Comparison of ENCODE assay signal across 1 cellular context in the genomic region with DNA sequence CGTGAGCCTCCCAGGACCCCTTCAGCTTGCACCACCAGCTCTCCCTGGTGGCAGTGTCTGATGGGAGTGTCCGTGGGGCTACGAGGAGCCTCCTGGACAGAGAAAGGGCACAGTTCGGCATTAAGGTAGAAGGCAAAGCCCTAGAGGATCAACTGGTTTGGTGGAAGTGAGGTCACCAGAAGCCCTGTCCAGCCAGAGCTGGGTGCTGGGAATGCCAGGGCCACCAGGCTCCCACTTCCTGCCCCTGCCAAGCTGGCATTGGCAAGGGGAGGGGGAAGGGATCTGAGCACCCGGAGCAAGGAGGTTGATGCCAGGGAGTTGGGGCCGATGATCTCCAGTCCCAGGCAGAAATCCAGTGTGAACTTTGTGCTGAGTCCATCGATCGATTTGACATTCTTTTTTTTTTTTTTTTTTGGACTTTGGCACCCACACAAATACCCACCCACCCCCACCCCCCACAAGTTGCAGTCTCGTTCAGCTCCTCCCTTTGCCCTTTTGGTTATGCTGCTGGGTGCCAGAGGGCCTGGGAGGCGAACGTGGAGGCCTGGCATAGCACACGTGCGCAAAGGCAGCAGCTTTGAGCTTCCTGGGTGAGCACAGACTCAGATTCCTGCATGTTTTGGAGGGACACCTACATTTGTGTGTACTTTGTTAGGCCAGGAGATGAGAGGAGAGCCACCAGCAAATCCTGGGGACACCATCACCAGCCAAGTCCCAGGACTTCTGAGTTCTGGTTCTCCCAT.
TF ChIP-seq lines count a peak whose summit lies in the region.

No MANE protein-coding gene starts in this region.

TF ChIP-seq in HepG2, 621 proteins besides CTCF, POLR2A, EP300 and RAD21 (continued from another document and continues in another):
- TF ChIP-seq ZBTB3 (CRISPR knock-in tag; IDR thresholded peaks at IDR 0.05; ENCODE audit: borderline replicate concordance, low read depth), result peak; percentile 70; the same call in 1 of the 2 replicates
- TF ChIP-seq ZNF605 (CRISPR knock-in tag; IDR thresholded peaks at IDR 0.05), result no peak; the same call in 1 of the 2 replicates
- TF ChIP-seq LCORL (IDR thresholded peaks at IDR 0.05), result no peak; the same call in 1 of the 2 replicates
- TF ChIP-seq LCORL (CRISPR knock-in tag; IDR thresholded peaks at IDR 0.05), result peak; percentile 94
- TF ChIP-seq NFE2L2 (IDR thresholded peaks at IDR 0.05; ENCODE audit: low read length), result no peak
- TF ChIP-seq, protein P1, sequence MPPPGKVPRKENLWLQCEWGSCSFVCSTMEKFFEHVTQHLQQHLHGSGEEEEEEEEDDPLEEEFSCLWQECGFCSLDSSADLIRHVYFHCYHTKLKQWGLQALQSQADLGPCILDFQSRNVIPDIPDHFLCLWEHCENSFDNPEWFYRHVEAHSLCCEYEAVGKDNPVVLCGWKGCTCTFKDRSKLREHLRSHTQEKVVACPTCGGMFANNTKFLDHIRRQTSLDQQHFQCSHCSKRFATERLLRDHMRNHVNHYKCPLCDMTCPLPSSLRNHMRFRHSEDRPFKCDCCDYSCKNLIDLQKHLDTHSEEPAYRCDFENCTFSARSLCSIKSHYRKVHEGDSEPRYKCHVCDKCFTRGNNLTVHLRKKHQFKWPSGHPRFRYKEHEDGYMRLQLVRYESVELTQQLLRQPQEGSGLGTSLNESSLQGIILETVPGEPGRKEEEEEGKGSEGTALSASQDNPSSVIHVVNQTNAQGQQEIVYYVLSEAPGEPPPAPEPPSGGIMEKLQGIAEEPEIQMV (CRISPR knock-in tag; IDR thresholded peaks at IDR 0.05; ENCODE audit: low read depth), result no peak; the same call in 1 of the 2 replicates
- TF ChIP-seq SATB2 (CRISPR knock-in tag; IDR thresholded peaks at IDR 0.05), result peak; percentile 85; the same call in 1 of the 2 replicates
- TF ChIP-seq, protein P2, sequence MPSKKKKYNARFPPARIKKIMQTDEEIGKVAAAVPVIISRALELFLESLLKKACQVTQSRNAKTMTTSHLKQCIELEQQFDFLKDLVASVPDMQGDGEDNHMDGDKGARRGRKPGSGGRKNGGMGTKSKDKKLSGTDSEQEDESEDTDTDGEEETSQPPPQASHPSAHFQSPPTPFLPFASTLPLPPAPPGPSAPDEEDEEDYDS (CRISPR knock-in tag; IDR thresholded peaks at IDR 0.05), result peak; percentile 55
- TF ChIP-seq, protein P3, sequence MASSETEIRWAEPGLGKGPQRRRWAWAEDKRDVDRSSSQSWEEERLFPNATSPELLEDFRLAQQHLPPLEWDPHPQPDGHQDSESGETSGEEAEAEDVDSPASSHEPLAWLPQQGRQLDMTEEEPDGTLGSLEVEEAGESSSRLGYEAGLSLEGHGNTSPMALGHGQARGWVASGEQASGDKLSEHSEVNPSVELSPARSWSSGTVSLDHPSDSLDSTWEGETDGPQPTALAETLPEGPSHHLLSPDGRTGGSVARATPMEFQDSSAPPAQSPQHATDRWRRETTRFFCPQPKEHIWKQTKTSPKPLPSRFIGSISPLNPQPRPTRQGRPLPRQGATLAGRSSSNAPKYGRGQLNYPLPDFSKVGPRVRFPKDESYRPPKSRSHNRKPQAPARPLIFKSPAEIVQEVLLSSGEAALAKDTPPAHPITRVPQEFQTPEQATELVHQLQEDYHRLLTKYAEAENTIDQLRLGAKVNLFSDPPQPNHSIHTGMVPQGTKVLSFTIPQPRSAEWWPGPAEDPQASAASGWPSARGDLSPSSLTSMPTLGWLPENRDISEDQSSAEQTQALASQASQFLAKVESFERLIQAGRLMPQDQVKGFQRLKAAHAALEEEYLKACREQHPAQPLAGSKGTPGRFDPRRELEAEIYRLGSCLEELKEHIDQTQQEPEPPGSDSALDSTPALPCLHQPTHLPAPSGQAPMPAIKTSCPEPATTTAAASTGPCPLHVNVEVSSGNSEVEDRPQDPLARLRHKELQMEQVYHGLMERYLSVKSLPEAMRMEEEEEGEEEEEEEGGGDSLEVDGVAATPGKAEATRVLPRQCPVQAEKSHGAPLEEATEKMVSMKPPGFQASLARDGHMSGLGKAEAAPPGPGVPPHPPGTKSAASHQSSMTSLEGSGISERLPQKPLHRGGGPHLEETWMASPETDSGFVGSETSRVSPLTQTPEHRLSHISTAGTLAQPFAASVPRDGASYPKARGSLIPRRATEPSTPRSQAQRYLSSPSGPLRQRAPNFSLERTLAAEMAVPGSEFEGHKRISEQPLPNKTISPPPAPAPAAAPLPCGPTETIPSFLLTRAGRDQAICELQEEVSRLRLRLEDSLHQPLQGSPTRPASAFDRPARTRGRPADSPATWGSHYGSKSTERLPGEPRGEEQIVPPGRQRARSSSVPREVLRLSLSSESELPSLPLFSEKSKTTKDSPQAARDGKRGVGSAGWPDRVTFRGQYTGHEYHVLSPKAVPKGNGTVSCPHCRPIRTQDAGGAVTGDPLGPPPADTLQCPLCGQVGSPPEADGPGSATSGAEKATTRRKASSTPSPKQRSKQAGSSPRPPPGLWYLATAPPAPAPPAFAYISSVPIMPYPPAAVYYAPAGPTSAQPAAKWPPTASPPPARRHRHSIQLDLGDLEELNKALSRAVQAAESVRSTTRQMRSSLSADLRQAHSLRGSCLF (CRISPR knock-in tag; IDR thresholded peaks at IDR 0.05; ENCODE audit: borderline replicate concordance), result peak; percentile 82; the same call in 1 of the 2 replicates
- no peak for TF ChIP-seq GLI4 (CRISPR knock-in tag; IDR thresholded peaks at IDR 0.05; ENCODE audit: borderline replicate concordance)
- no peak; the same call in 1 of the 2 replicates for TF ChIP-seq TEAD2 (CRISPR knock-in tag; IDR thresholded peaks at IDR 0.05)
- TF ChIP-seq, protein P4, sequence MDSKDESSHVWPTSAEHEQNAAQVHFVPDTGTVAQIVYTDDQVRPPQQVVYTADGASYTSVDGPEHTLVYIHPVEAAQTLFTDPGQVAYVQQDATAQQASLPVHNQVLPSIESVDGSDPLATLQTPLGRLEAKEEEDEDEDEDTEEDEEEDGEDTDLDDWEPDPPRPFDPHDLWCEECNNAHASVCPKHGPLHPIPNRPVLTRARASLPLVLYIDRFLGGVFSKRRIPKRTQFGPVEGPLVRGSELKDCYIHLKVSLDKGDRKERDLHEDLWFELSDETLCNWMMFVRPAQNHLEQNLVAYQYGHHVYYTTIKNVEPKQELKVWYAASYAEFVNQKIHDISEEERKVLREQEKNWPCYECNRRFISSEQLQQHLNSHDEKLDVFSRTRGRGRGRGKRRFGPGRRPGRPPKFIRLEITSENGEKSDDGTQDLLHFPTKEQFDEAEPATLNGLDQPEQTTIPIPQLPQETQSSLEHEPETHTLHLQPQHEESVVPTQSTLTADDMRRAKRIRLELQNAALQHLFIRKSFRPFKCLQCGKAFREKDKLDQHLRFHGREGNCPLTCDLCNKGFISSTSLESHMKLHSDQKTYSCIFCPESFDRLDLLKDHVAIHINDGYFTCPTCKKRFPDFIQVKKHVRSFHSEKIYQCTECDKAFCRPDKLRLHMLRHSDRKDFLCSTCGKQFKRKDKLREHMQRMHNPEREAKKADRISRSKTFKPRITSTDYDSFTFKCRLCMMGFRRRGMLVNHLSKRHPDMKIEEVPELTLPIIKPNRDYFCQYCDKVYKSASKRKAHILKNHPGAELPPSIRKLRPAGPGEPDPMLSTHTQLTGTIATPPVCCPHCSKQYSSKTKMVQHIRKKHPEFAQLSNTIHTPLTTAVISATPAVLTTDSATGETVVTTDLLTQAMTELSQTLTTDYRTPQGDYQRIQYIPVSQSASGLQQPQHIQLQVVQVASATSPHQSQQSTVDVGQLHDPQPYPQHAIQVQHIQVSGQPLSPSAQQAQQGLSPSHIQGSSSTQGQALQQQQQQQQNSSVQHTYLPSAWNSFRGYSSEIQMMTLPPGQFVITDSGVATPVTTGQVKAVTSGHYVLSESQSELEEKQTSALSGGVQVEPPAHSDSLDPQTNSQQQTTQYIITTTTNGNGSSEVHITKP (CRISPR knock-in tag; IDR thresholded peaks at IDR 0.05; ENCODE audit: low read depth), result no peak; the same call in 1 of the 2 replicates
- TF ChIP-seq RBAK (CRISPR knock-in tag; IDR thresholded peaks at IDR 0.05), result 0 out of 2 replicates have a peak, but pooled peaks have one; percentile 33
- no peak for TF ChIP-seq FIP1L1 (IDR thresholded peaks at IDR 0.05; ENCODE audit: borderline replicate concordance, insufficient read depth, low read depth, low read length)
- TF ChIP-seq, protein P5, sequence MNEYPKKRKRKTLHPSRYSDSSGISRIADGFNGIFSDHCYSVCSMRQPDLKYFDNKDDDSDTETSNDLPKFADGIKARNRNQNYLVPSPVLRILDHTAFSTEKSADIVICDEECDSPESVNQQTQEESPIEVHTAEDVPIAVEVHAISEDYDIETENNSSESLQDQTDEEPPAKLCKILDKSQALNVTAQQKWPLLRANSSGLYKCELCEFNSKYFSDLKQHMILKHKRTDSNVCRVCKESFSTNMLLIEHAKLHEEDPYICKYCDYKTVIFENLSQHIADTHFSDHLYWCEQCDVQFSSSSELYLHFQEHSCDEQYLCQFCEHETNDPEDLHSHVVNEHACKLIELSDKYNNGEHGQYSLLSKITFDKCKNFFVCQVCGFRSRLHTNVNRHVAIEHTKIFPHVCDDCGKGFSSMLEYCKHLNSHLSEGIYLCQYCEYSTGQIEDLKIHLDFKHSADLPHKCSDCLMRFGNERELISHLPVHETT (CRISPR knock-in tag; conservative IDR thresholded peaks at IDR 0.05), result 0 out of 2 replicates have a peak, but pooled peaks have one; percentile 44
- peak; percentile 75; the same call in 1 of the 2 replicates for TF ChIP-seq ZNF564 (CRISPR knock-in tag; IDR thresholded peaks at IDR 0.05)
- TF ChIP-seq PAF1 (CRISPR knock-in tag; IDR thresholded peaks at IDR 0.05), result no peak
- TF ChIP-seq ZNF143 (CRISPR knock-in tag; IDR thresholded peaks at IDR 0.05), result 0 out of 2 replicates have a peak, but pooled peaks have one; percentile 22
- TF ChIP-seq, protein P6, sequence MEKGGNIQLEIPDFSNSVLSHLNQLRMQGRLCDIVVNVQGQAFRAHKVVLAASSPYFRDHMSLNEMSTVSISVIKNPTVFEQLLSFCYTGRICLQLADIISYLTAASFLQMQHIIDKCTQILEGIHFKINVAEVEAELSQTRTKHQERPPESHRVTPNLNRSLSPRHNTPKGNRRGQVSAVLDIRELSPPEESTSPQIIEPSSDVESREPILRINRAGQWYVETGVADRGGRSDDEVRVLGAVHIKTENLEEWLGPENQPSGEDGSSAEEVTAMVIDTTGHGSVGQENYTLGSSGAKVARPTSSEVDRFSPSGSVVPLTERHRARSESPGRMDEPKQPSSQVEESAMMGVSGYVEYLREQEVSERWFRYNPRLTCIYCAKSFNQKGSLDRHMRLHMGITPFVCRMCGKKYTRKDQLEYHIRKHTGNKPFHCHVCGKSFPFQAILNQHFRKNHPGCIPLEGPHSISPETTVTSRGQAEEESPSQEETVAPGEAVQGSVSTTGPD (CRISPR knock-in tag; IDR thresholded peaks at IDR 0.05), result peak; percentile 96
- peak; percentile 42; the same call in 1 of the 2 replicates for TF ChIP-seq HMG20A (CRISPR knock-in tag; IDR thresholded peaks at IDR 0.05; ENCODE audit: borderline replicate concordance)
- no peak for TF ChIP-seq PHB2 (IDR thresholded peaks at IDR 0.05; ENCODE audit: partially characterized antibody)
- TF ChIP-seq, protein P7, sequence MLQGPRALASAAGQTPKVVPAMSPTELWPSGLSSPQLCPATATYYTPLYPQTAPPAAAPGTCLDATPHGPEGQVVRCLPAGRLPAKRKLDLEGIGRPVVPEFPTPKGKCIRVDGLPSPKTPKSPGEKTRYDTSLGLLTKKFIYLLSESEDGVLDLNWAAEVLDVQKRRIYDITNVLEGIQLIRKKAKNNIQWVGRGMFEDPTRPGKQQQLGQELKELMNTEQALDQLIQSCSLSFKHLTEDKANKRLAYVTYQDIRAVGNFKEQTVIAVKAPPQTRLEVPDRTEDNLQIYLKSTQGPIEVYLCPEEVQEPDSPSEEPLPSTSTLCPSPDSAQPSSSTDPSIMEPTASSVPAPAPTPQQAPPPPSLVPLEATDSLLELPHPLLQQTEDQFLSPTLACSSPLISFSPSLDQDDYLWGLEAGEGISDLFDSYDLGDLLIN (CRISPR knock-in tag; IDR thresholded peaks at IDR 0.05; ENCODE audit: borderline replicate concordance), result 0 out of 2 replicates have a peak, but pooled peaks have one; percentile 34
- TF ChIP-seq, protein P8, sequence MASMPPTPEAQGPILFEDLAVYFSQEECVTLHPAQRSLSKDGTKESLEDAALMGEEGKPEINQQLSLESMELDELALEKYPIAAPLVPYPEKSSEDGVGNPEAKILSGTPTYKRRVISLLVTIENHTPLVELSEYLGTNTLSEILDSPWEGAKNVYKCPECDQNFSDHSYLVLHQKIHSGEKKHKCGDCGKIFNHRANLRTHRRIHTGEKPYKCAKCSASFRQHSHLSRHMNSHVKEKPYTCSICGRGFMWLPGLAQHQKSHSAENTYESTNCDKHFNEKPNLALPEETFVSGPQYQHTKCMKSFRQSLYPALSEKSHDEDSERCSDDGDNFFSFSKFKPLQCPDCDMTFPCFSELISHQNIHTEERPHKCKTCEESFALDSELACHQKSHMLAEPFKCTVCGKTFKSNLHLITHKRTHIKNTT (CRISPR knock-in tag; IDR thresholded peaks at IDR 0.05), result no peak
- peak; percentile 41; the same call in 1 of the 2 replicates for TF ChIP-seq ZNF256 (CRISPR knock-in tag; conservative IDR thresholded peaks at IDR 0.05)
- TF ChIP-seq ZSCAN25 (CRISPR knock-in tag; IDR thresholded peaks at IDR 0.05), result peak; percentile 91
- TF ChIP-seq SP5 (CRISPR knock-in tag; IDR thresholded peaks at IDR 0.05; ENCODE audit: borderline replicate concordance, low read depth), result peak; percentile 88
- TF ChIP-seq ZNF562 (CRISPR knock-in tag; IDR thresholded peaks at IDR 0.05; ENCODE audit: borderline replicate concordance), result no peak
- TF ChIP-seq SMYD3 (CRISPR knock-in tag; IDR thresholded peaks at IDR 0.05), result peak; percentile 40; the same call in 1 of the 2 replicates
- no peak for TF ChIP-seq CC2D1A (CRISPR knock-in tag; IDR thresholded peaks at IDR 0.05)
- TF ChIP-seq AGO1 (IDR thresholded peaks at IDR 0.05; ENCODE audit: low read depth, low read length, poor library complexity, severe bottlenecking), result no peak
- TF ChIP-seq, protein P9, sequence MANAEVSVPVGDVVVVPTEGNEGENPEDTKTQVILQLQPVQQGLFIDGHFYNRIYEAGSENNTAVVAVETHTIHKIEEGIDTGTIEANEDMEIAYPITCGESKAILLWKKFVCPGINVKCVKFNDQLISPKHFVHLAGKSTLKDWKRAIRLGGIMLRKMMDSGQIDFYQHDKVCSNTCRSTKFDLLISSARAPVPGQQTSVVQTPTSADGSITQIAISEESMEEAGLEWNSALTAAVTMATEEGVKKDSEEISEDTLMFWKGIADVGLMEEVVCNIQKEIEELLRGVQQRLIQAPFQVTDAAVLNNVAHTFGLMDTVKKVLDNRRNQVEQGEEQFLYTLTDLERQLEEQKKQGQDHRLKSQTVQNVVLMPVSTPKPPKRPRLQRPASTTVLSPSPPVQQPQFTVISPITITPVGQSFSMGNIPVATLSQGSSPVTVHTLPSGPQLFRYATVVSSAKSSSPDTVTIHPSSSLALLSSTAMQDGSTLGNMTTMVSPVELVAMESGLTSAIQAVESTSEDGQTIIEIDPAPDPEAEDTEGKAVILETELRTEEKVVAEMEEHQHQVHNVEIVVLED (CRISPR knock-in tag; IDR thresholded peaks at IDR 0.05; ENCODE audit: borderline replicate concordance), result peak; percentile 39; the same call in 1 of the 2 replicates
- no peak for TF ChIP-seq ZNF569 (CRISPR knock-in tag; IDR thresholded peaks at IDR 0.05; ENCODE audit: borderline replicate concordance)
- TF ChIP-seq NFYC (CRISPR knock-in tag; IDR thresholded peaks at IDR 0.05), result peak; percentile 45; the same call in 1 of the 2 replicates
- TF ChIP-seq ZNF326 (CRISPR knock-in tag; IDR thresholded peaks at IDR 0.05; ENCODE audit: borderline replicate concordance), result no peak
- TF ChIP-seq ZNF136 (CRISPR knock-in tag; IDR thresholded peaks at IDR 0.05; ENCODE audit: low read depth), result no peak; the same call in 1 of the 2 replicates
- TF ChIP-seq, protein P10, sequence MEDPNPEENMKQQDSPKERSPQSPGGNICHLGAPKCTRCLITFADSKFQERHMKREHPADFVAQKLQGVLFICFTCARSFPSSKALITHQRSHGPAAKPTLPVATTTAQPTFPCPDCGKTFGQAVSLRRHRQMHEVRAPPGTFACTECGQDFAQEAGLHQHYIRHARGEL (CRISPR knock-in tag; IDR thresholded peaks at IDR 0.05), result no peak
- TF ChIP-seq STAG1 (CRISPR knock-in tag; IDR thresholded peaks at IDR 0.05), result no peak
- TF ChIP-seq TCF7L2 (IDR thresholded peaks at IDR 0.05; ENCODE audit: low read depth, low read length), result no peak
